ENCODE assay signal across 19 cellular contexts in genomic region chr11:62195945-62196344, GRCh38. TPM values are rescaled to one million over a fixed set of nuclear protein-coding genes. Genes with fewer than 3 reads are reported as not detected.
DNase-seq lines count a peak whose midpoint lies in the region; ATAC-seq, FAIRE-seq and TF ChIP-seq lines count a peak whose summit lies in the region.
"Had no signal": no experiment of that assay in that cellular context is flagged by ENCODE, and none has a peak within 500 bp of the region (broad histone marks: within the 10 kb centered on the region; RNA-seq: fewer than 3 reads in every experiment).

No MANE protein-coding gene starts in this region.

- BruUV-seq in GM12878 (replicated peaks; lab: Mats Ljungman, UMichigan) (no TSS peak), mammary epithelial cell (replicated peaks; lab: Mats Ljungman, UMichigan) (no TSS peak)

- H3K79me2 ChIP-seq in GM12878 (ENCODE audit: control insufficient read depth, insufficient read depth, low read length) (no peaks in the 10 kb centered on the region), mammary epithelial cell (ENCODE audit: insufficient read depth, low read length) (no peaks in the 10 kb centered on the region)

- H3K9me3 ChIP-seq in GM12878 (replicated peaks; ENCODE audit: control insufficient read depth, insufficient read depth, low read length): no peaks in the 10 kb centered on the region
- H3K9me3 ChIP-seq in mammary epithelial cell (replicated peaks; ENCODE audit: insufficient read depth, low read length): no peaks in the 10 kb centered on the region
- H3K9me3 ChIP-seq: A549 had no signal

- RAD21 ChIA-PET in GM12878 (lab: Charles Lee; ENCODE audit: unreplicated experiment): no interaction called here

- H3K27ac Mint-ChIP-seq in activated naive CD4-positive, alpha-beta T cell treated with anti-CD3 and anti-CD28 coated beads, Interleukin-2, amount 50 U/mL, for 24 hours: peak overlapping the region; percentile 24
- no peak overlapping the region for H3K27ac Mint-ChIP-seq in activated CD4-positive, alpha-beta T cell treated with anti-CD3 and anti-CD28 coated beads, Interleukin-2, amount 10 ng/mL, durations not matched to agents 24 days and 14 days
- H3K27ac Mint-ChIP-seq: CD4-positive, alpha-beta memory T cell; HFFc6 had no signal

- POLR2A ChIA-PET in GM12878 (lab: Charles Lee): no interaction called here

- no peak overlapping the region for H3K4me2 ChIP-seq in GM12878 (ENCODE audit: control insufficient read depth, insufficient read depth)
- H3K4me2 ChIP-seq in mammary epithelial cell (ENCODE audit: insufficient read depth, low read depth, low read length): no peak overlapping the region
- H3K4me2 ChIP-seq: A549 had no signal

- SMC1A ChIA-PET in GM12878 (lab: Charles Lee; ENCODE audit: uncharacterized antibody, unreplicated experiment): no interaction called here

- no peak overlapping the region for H3K4me3 Mint-ChIP-seq in activated naive CD4-positive, alpha-beta T cell treated with anti-CD3 and anti-CD28 coated beads, Interleukin-2, amount 50 U/mL, for 24 hours
- H3K4me3 Mint-ChIP-seq in activated CD4-positive, alpha-beta T cell treated with anti-CD3 and anti-CD28 coated beads, Interleukin-2, amount 10 ng/mL, durations not matched to agents 24 days and 14 days: no peak overlapping the region
- H3K4me3 Mint-ChIP-seq: CD4-positive, alpha-beta memory T cell; HFFc6 had no signal

- H4K20me1 ChIP-seq in GM12878 (ENCODE audit: control insufficient read depth, insufficient read depth): no peaks in the 10 kb centered on the region
- no peaks in the 10 kb centered on the region for H4K20me1 ChIP-seq in mammary epithelial cell (ENCODE audit: insufficient read depth, low read length)

- H3K4me1 ChIP-seq in GM12878 (ENCODE audit: control insufficient read depth, insufficient read depth, low read length): no peaks in the 10 kb centered on the region
- no peaks in the 10 kb centered on the region for H3K4me1 ChIP-seq in mammary epithelial cell (ENCODE audit: insufficient read depth, low read length)
- H3K4me1 ChIP-seq: A549 had no signal

- H3K27ac ChIP-seq in GM12878 (ENCODE audit: control insufficient read depth, insufficient read depth) (no peak overlapping the region), mammary epithelial cell (ENCODE audit: insufficient read depth, low read depth, low read length) (no peak overlapping the region)
- H3K27ac ChIP-seq: A549, GM23248 had no signal

- no peak for TF ChIP-seq EP300 in GM12878 (IDR thresholded peaks at IDR 0.05; ENCODE audit: borderline replicate concordance in 1 of 2, control insufficient read depth in 1 of 2, low read depth in 2 of 2, low read length in 2 of 2)

- in situ Hi-C loops in KBM-7 (cut with MboI; ENCODE audit: low pct_unique_long_range_greater_than_20kb, low sequenced_read_pairs) (no loop called here), GM12878 (cut with MboI) (no loop called here), mammary epithelial cell (cut with MboI; ENCODE audit: low sequenced_read_pairs in 2 of 2) (no loop called here)

- no peak overlapping the region for H2AFZ ChIP-seq in GM12878 (ENCODE audit: control insufficient read depth, low read depth, low read length)
- H2AFZ ChIP-seq in mammary epithelial cell (ENCODE audit: low read depth, low read length): no peak overlapping the region
- H2AFZ ChIP-seq: GM23248 had no signal

- TF ChIP-seq CTCF in GM12878 (IDR thresholded peaks at IDR 0.05 in 2 of 3, conservative IDR thresholded peaks at IDR 0.05 in 1 of 3; ENCODE audit: control insufficient read depth in 2 of 3, extremely low read depth in 1 of 3, insufficient read depth in 1 of 3, low read depth in 3 of 3, low read length in 3 of 3) (peak in 2 of 3 experiments; percentile 6 to 15; a peak in 1 of 6 replicates), mammary epithelial cell (conservative IDR thresholded peaks at IDR 0.05 in 1 of 2, IDR thresholded peaks at IDR 0.05 in 1 of 2; ENCODE audit: extremely low read depth in 1 of 2, insufficient read depth in 1 of 2, low read depth in 1 of 2, low read length in 2 of 2) (no peak)

- H3K4me3 ChIP-seq in GM12878 (no peak overlapping the region), mammary epithelial cell (replicated peaks in 1 of 3; ENCODE audit: insufficient read depth in 1 of 3, low read depth in 2 of 3, low read length in 3 of 3) (no peak overlapping the region)
- H3K4me3 ChIP-seq: A549, GM23248 had no signal

- dilution Hi-C loops in mammary epithelial cell (cut with HindIII; ENCODE audit: low sequenced_read_pairs): no loop called here

- TF ChIP-seq RAD21 in GM12878 (IDR thresholded peaks at IDR 0.05; ENCODE audit: insufficient read depth, low read depth, low read length): 0 out of 2 replicates have a peak, but pooled peaks have one; percentile 6

- H3K9ac ChIP-seq in GM12878 (ENCODE audit: control insufficient read depth, insufficient read depth, low read length): no peak overlapping the region
- H3K9ac ChIP-seq in mammary epithelial cell (ENCODE audit: insufficient read depth, low read length): no peak overlapping the region
- H3K9ac ChIP-seq: GM23248 had no signal

- CTCF ChIA-PET in GM12878 (lab: Yijun Ruan, JAX) (no interaction called here), mammary epithelial cell (lab: Charles Lee; ENCODE audit: low non-redundant PET) (no interaction called here)

- WGBS in GM12878 (ENCODE audit: insufficient coverage, insufficient replicate concordance, low lambda C conversion rate, missing lambda C conversion rate): 14% methylated on average over 7 of the region's 7 CpGs
- WGBS in mammary epithelial cell (ENCODE audit: low coverage, missing lambda C conversion rate): 57% methylated on average over 7 of the region's 7 CpGs

- no peak for ATAC-seq in GM12878
- ATAC-seq: A549 had no signal

- no peak for DNase-seq in activated naive CD4-positive, alpha-beta T cell treated with Interleukin-2 at 50 U/mL for 16 hours
- DNase-seq in KBM-7 (peak; percentile 8), GM12878 (ENCODE audit: low read depth, low spot score) (no peak), CD1c-positive myeloid dendritic cell (ENCODE audit: extremely low spot score) (no peak), mammary epithelial cell (no peak), NCI-H82 (lab: John Stamatoyannopoulos, UW) (no peak)
- no peak for DNase-seq in activated CD4-positive, alpha-beta T cell treated with anti-CD3 and anti-CD28 coated beads, Interleukin-2, amount 10 ng/mL, durations not matched to agents 24 days and 14 days
- DNase-seq: CD4-positive, alpha-beta memory T cell; GM23248; HFFc6; NCI-H1092 treated with DMSO at 0.1 percent for 48 hours; NCI-H187; NCI-H2227 treated with DMSO at 0.1 percent for 48 hours; NCI-H69; SIG-M5 had no signal

- no peak for TF ChIP-seq POLR2A in GM12878 (IDR thresholded peaks at IDR 0.05; ENCODE audit: low read depth, low read length)

- H3K36me3 ChIP-seq in GM12878 (ENCODE audit: control insufficient read depth in 2 of 2, insufficient read depth in 2 of 2, low read length in 1 of 2) (no peaks in the 10 kb centered on the region), mammary epithelial cell (ENCODE audit: insufficient read depth, low read length) (no peaks in the 10 kb centered on the region)

- H3K9me3 Mint-ChIP-seq in activated naive CD4-positive, alpha-beta T cell treated with anti-CD3 and anti-CD28 coated beads, Interleukin-2, amount 50 U/mL, for 24 hours: no peaks in the 10 kb centered on the region
- no peaks in the 10 kb centered on the region for H3K9me3 Mint-ChIP-seq in activated CD4-positive, alpha-beta T cell treated with anti-CD3 and anti-CD28 coated beads, Interleukin-2, amount 10 ng/mL, durations not matched to agents 24 days and 14 days
- H3K9me3 Mint-ChIP-seq: HFFc6 had no signal

- H3K27me3 ChIP-seq in GM12878 (replicated peaks in 1 of 2; ENCODE audit: control insufficient read depth in 2 of 2, insufficient read depth in 2 of 2, low read length in 1 of 2): peaks cover 2 to 3% of the 10 kb centered on the region in 2 experiments; a peak in 2 of 4 replicates
- H3K27me3 ChIP-seq in mammary epithelial cell (ENCODE audit: insufficient read depth, low read length): no peaks in the 10 kb centered on the region

- peaks cover 25% of the 10 kb centered on the region for H3K27me3 Mint-ChIP-seq in activated naive CD4-positive, alpha-beta T cell treated with anti-CD3 and anti-CD28 coated beads, Interleukin-2, amount 50 U/mL, for 24 hours
- H3K27me3 Mint-ChIP-seq in activated CD4-positive, alpha-beta T cell treated with anti-CD3 and anti-CD28 coated beads, Interleukin-2, amount 10 ng/mL, durations not matched to agents 24 days and 14 days: peaks cover 34% of the 10 kb centered on the region

- no peaks in the 10 kb centered on the region for H3K36me3 Mint-ChIP-seq in activated naive CD4-positive, alpha-beta T cell treated with anti-CD3 and anti-CD28 coated beads, Interleukin-2, amount 50 U/mL, for 24 hours
- no peaks in the 10 kb centered on the region for H3K36me3 Mint-ChIP-seq in activated CD4-positive, alpha-beta T cell treated with anti-CD3 and anti-CD28 coated beads, Interleukin-2, amount 10 ng/mL, durations not matched to agents 24 days and 14 days (ENCODE audit: low read depth)
- H3K36me3 Mint-ChIP-seq: CD4-positive, alpha-beta memory T cell had no signal

- intact Hi-C loops in GM12878 (cut with micrococcal nuclease; ENCODE audit: unreplicated experiment): no loop called here
- intact Hi-C loops in activated CD4-positive, alpha-beta T cell treated with anti-CD3 and anti-CD28 coated beads, Interleukin-2, amount 10 ng/mL, durations not matched to agents 24 days and 14 days (cut with micrococcal nuclease): no loop called here
- intact Hi-C loops in mammary epithelial cell (cut with micrococcal nuclease): no loop called here

- FAIRE-seq in GM12878 (lab: Jason Lieb, UNC): no peak
- FAIRE-seq: A549, HTR-8/SVneo had no signal

- no peaks in the 10 kb centered on the region for H3K4me1 Mint-ChIP-seq in activated naive CD4-positive, alpha-beta T cell treated with anti-CD3 and anti-CD28 coated beads, Interleukin-2, amount 50 U/mL, for 24 hours
- no peaks in the 10 kb centered on the region for H3K4me1 Mint-ChIP-seq in activated CD4-positive, alpha-beta T cell treated with anti-CD3 and anti-CD28 coated beads, Interleukin-2, amount 10 ng/mL, durations not matched to agents 24 days and 14 days
- H3K4me1 Mint-ChIP-seq: CD4-positive, alpha-beta memory T cell had no signal

RNA-seq across cellular contexts. Expression of gene SCGB1D1, which starts 5.9 kb away (rescaled TPM):
- total RNA-seq in GM12878 (2013; cell fraction: nucleolus; rRNA removed): not detected in 2 replicates
- total RNA-seq in GM12878 (2014; rRNA removed): not detected in 2 replicates
- total RNA-seq in GM12878 (2014; rRNA removed; fragmentation: Illumina TruSeq; extraction: Trizol): not detected in 2 replicates
- not detected in 2 replicates for total RNA-seq in GM12878 (2021)
- polyA plus RNA-seq in GM12878 (2011; ENCODE audit: low read depth): not detected
- not detected in 2 replicates for polyA plus RNA-seq in GM12878 (2011; rRNA removed)
- not detected in 2 replicates for polyA plus RNA-seq in GM12878 (2011; cell fraction: cytosol; rRNA removed)
- polyA plus RNA-seq in GM12878 (2011; cell fraction: nucleus; rRNA removed): not detected in 2 replicates
- not detected in 2 replicates for polyA plus RNA-seq in GM12878 (2012)
- polyA plus RNA-seq in GM12878 (2014; fragmentation: Illumina TruSeq; extraction: Trizol): not detected in 2 replicates
- polyA plus RNA-seq in GM12878 (2014; fragmentation: Nextera tagmentation; extraction: Ambion mirVana): not detected
- not detected in 2 replicates for polyA plus RNA-seq in GM12878 (2014; rRNA removed)
- polyA plus RNA-seq in GM12878 (2016; fragmentation: Nextera tagmentation; extraction: Ambion mirVana): not detected
- not detected in 2 replicates for polyA minus RNA-seq in GM12878 (2011; rRNA and poly(A)+ RNA removed)
- polyA minus RNA-seq in GM12878 (2011; cell fraction: cytosol; rRNA and poly(A)+ RNA removed): not detected in 2 replicates
- polyA minus RNA-seq in GM12878 (2011; cell fraction: nucleus; rRNA and poly(A)+ RNA removed): not detected in 2 replicates
- total RNA-seq in activated CD4-positive, alpha-beta T cell treated with anti-CD3 and anti-CD28 coated beads, Interleukin-2, amount 10 ng/mL, durations not matched to agents 24 days and 14 days: not detected in 2 replicates
- not detected for total RNA-seq in mammary epithelial cell
- not detected for polyA plus RNA-seq in mammary epithelial cell
- polyA minus RNA-seq in mammary epithelial cell: not detected
- total RNA-seq: CD4-positive, alpha-beta memory T cell; GM23248; HFFc6; T-helper 2 cell treated with Interferon-gamma antibody and Interleukin-4, amounts not matched to agents 100 ng/mL and 5 ng/mL, for 36 hours had no signal
- polyA plus RNA-seq: A549; CD4-positive, alpha-beta memory T cell; GM23248 had no signal

RNA-seq across cellular contexts. Expression of gene SCGB2A1, which starts 12.5 kb away (rescaled TPM):
- not detected in 2 replicates for total RNA-seq in GM12878 (2013; cell fraction: nucleolus; rRNA removed)
- total RNA-seq in GM12878 (2014; rRNA removed): not detected in 2 replicates
- not detected in 2 replicates for total RNA-seq in GM12878 (2014; rRNA removed; fragmentation: Illumina TruSeq; extraction: Trizol)
- total RNA-seq in GM12878 (2021): not detected in 2 replicates
- not detected for polyA plus RNA-seq in GM12878 (2011; ENCODE audit: low read depth)
- not detected in 2 replicates for polyA plus RNA-seq in GM12878 (2011; rRNA removed)
- not detected in 2 replicates for polyA plus RNA-seq in GM12878 (2011; cell fraction: cytosol; rRNA removed)
- not detected in 2 replicates for polyA plus RNA-seq in GM12878 (2011; cell fraction: nucleus; rRNA removed)
- not detected in 2 replicates for polyA plus RNA-seq in GM12878 (2012)
- polyA plus RNA-seq in GM12878 (2014; fragmentation: Illumina TruSeq; extraction: Trizol): not detected in 2 replicates
- not detected for polyA plus RNA-seq in GM12878 (2014; fragmentation: Nextera tagmentation; extraction: Ambion mirVana)
- polyA plus RNA-seq in GM12878 (2014; rRNA removed): not detected in 2 replicates
- not detected for polyA plus RNA-seq in GM12878 (2016; fragmentation: Nextera tagmentation; extraction: Ambion mirVana)
- not detected in 2 replicates for polyA minus RNA-seq in GM12878 (2011; rRNA and poly(A)+ RNA removed)
- polyA minus RNA-seq in GM12878 (2011; cell fraction: cytosol; rRNA and poly(A)+ RNA removed): not detected in 2 replicates
- polyA minus RNA-seq in GM12878 (2011; cell fraction: nucleus; rRNA and poly(A)+ RNA removed): not detected in 2 replicates
- total RNA-seq in activated CD4-positive, alpha-beta T cell treated with anti-CD3 and anti-CD28 coated beads, Interleukin-2, amount 10 ng/mL, durations not matched to agents 24 days and 14 days: not detected in 2 replicates
- not detected for total RNA-seq in mammary epithelial cell
- not detected for polyA plus RNA-seq in mammary epithelial cell
- not detected for polyA minus RNA-seq in mammary epithelial cell
- total RNA-seq: CD4-positive, alpha-beta memory T cell; GM23248; HFFc6; T-helper 2 cell treated with Interferon-gamma antibody and Interleukin-4, amounts not matched to agents 100 ng/mL and 5 ng/mL, for 36 hours had no signal
- polyA plus RNA-seq: A549; CD4-positive, alpha-beta memory T cell; GM23248 had no signal

RNA-seq across cellular contexts. Expression of gene SCGB1D2, which starts 46.1 kb away (rescaled TPM):
- total RNA-seq in GM12878 (2013; cell fraction: nucleolus; rRNA removed): not detected in 2 replicates
- total RNA-seq in GM12878 (2014; rRNA removed) (not detected in 2 replicates), GM12878 (2014; rRNA removed; fragmentation: Illumina TruSeq; extraction: Trizol) (not detected in 2 replicates), GM12878 (2021) (not detected in 2 replicates), mammary epithelial cell (not detected)
- not detected for polyA plus RNA-seq in GM12878 (2011; ENCODE audit: low read depth)
- polyA plus RNA-seq in GM12878 (2011; rRNA removed) (not detected in 2 replicates), GM12878 (2014; fragmentation: Illumina TruSeq; extraction: Trizol) (not detected in 2 replicates), GM12878 (2014; fragmentation: Nextera tagmentation; extraction: Ambion mirVana) (not detected), GM12878 (2014; rRNA removed) (not detected in 2 replicates), GM12878 (2016; fragmentation: Nextera tagmentation; extraction: Ambion mirVana) (under 1 TPM in 1 of 2 experiments, not detected in 1; 0.48 TPM), mammary epithelial cell (not detected)
- not detected in 2 replicates for polyA plus RNA-seq in GM12878 (2011; cell fraction: cytosol; rRNA removed)
- polyA plus RNA-seq in GM12878 (2011; cell fraction: nucleus; rRNA removed): not detected in 2 replicates
- not detected in 2 replicates for polyA plus RNA-seq in GM12878 (2012)
- not detected in 2 replicates for polyA minus RNA-seq in GM12878 (2011; rRNA and poly(A)+ RNA removed)
- not detected in 2 replicates for polyA minus RNA-seq in GM12878 (2011; cell fraction: cytosol; rRNA and poly(A)+ RNA removed)
- polyA minus RNA-seq in GM12878 (2011; cell fraction: nucleus; rRNA and poly(A)+ RNA removed): not detected in 2 replicates
- total RNA-seq in activated CD4-positive, alpha-beta T cell treated with anti-CD3 and anti-CD28 coated beads, Interleukin-2, amount 10 ng/mL, durations not matched to agents 24 days and 14 days: not detected in 2 replicates
- not detected for polyA minus RNA-seq in mammary epithelial cell
- total RNA-seq: CD4-positive, alpha-beta memory T cell; GM23248; HFFc6; T-helper 2 cell treated with Interferon-gamma antibody and Interleukin-4, amounts not matched to agents 100 ng/mL and 5 ng/mL, for 36 hours had no signal
- polyA plus RNA-seq: A549; CD4-positive, alpha-beta memory T cell; GM23248 had no signal

Comparison
In these comparisons a context has a peak if more than half of its experiments do, and no peak if none do; other contexts are left out.
1. CTCF ChIP-seq: peak in GM12878 (2 of 3); none in mammary epithelial cell (0 of 2).